In the genomic region with DNA sequence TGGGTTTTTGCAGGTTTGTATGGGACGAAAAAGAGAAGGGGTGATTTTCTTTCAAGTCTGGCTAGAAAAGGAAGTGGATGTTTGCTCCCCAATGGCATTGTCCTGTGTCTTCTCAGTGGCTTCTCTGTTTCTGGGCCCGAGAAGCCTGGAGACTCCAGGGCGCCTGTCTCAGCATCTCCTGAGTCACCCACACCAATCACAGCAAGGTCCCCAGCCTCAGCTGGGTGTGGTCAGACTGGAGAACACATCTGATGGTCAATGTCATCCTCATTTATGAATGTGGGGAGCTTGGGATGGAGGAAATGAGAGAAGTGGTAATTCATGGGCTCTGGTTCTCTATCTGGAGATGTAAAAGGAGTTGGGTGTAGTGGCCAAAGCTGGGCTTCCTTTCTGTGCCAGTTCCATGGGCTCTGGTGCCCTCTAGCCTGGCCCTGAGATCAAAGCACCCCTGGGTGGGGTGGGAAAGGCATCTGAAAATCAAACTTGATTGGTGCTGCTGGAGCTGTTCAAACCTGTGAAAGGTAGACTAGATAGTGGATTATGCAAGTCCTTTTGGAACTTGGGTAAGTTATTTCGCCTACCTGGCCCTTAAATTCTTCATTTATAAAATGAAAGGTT, we compare ENCODE assay signal across 8 cellular contexts.
DNase-seq lines count a peak whose midpoint lies in the region; ATAC-seq and TF ChIP-seq lines count a peak whose summit lies in the region.

No MANE protein-coding gene starts in this region.

- no peak for ATAC-seq in HG03354 (IDR thresholded peaks at IDR 0.05; ENCODE audit: poor library complexity, severe bottlenecking, unreplicated experiment)

- in situ Hi-C loops in KBM-7 (cut with MboI; ENCODE audit: low pct_unique_long_range_greater_than_20kb, low sequenced_read_pairs) = no loop called here
- in situ Hi-C loops in astrocyte of the cerebellum (cut with HindIII; ENCODE audit: low sequenced_read_pairs) = no loop called here

- DNase-seq in DMS153 treated with DMSO at 0.1 percent for 48 hours (lab: John Stamatoyannopoulos, UW; ENCODE audit: unreplicated experiment) = peak; percentile 15
- peak; percentile 36 for DNase-seq in KBM-7
- no peak for DNase-seq in astrocyte of the cerebellum (ENCODE audit: low read depth)
- DNase-seq in medulla oblongata (ENCODE audit: extremely low spot score) = peak; percentile 70
- no peak for DNase-seq in NCI-H345 (lab: John Stamatoyannopoulos, UW)
- no peak for DNase-seq in putamen (ENCODE audit: low spot score)
- no peak for DNase-seq in stimulated activated CD4-positive, alpha-beta T cell treated with anti-CD3 and anti-CD28 coated beads, Interleukin-4, amount 100 ng/mL, for 4 hours

- H3K4me3 ChIP-seq in astrocyte of the cerebellum (ENCODE audit: low read depth, low read length) = no peak overlapping the region

- TF ChIP-seq CTCF in astrocyte of the cerebellum (IDR thresholded peaks at IDR 0.05; ENCODE audit: low read depth, low read length, missing control alignments) = peak; percentile 27

Comparison
In these comparisons a context has a peak if more than half of its experiments do, and no peak if none do; other contexts are left out.
1. DNase-seq: peak in DMS153 treated with DMSO at 0.1 percent for 48 hours (single experiment), KBM-7 (single experiment) and medulla oblongata (single experiment); none in astrocyte of the cerebellum (single experiment), NCI-H345 (single experiment), putamen (single experiment) and stimulated activated CD4-positive, alpha-beta T cell treated with anti-CD3 and anti-CD28 coated beads, Interleukin-4, amount 100 ng/mL, for 4 hours (0 of 2).